Comparison of ENCODE assay signal across 13 cellular contexts in the genomic region with DNA sequence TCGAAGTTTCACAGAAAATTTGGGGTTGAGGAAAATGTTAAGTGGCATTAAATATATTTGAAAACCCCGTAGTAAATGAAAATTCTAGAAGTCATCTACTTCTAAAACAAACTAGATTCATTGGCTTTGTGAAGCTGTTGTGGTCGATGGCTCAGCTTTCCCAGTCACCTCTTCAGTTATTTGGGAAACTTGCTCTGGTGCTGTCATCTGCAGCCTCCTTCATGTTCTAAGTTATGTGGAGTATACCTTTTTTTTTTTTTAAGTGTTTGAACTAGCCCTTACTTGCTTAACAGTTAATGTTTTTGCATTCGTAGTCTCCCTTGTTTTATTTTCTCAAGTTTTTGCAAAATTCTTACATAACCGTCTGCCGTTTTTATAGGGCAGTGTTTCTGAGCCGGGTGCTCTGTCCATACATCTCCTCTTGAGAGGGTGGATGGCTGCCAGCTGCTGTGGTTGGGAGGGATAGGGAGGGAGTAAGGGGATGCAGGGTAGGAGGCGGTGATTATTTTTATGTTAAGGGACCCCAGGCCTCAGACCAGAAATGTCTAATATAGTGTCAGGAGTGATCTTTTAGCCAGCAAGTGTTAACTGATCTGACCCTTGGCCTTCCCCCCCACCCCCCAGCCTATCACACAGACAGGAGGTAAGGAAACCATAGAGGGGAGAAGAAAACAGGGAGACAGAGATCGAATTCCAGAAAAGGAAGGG. TPM values are rescaled to one million over a fixed set of nuclear protein-coding genes. Genes with fewer than 3 reads are reported as not detected.
DNase-seq lines count a peak whose midpoint lies in the region; ATAC-seq, FAIRE-seq and TF ChIP-seq lines count a peak whose summit lies in the region.
"Had no signal": no experiment of that assay in that cellular context is flagged by ENCODE, and none has a peak within 500 bp of the region (broad histone marks: within the 10 kb centered on the region; RNA-seq: fewer than 3 reads in every experiment).

No MANE protein-coding gene starts in this region.

- TF ChIP-seq RAD21 in HepG2 (CRISPR knock-in tag; IDR thresholded peaks at IDR 0.05), result no peak

- no peak for FAIRE-seq in HepG2 (lab: Jason Lieb, UNC)
- FAIRE-seq: islet of Langerhans had no signal

- TF ChIP-seq EP300 in HepG2 (IDR thresholded peaks at IDR 0.05; ENCODE audit: low read depth in 2 of 2, low read length in 2 of 2) (no peak), HepG2 (CRISPR knock-in tag; IDR thresholded peaks at IDR 0.05; ENCODE audit: borderline replicate concordance) (no peak)

- no peak overlapping the region for H3K4me3 ChIP-seq in HepG2 (replicated peaks in 1 of 3; ENCODE audit: insufficient read depth in 1 of 3, low read depth in 2 of 3, low read length in 3 of 3)
- no peak overlapping the region for H3K4me3 ChIP-seq in right lobe of liver
- H3K4me3 ChIP-seq: dorsolateral prefrontal cortex had no signal

- no peak for ATAC-seq in HepG2
- ATAC-seq in right lobe of liver, result no peak
- no peak for ATAC-seq in effector memory CD8-positive, alpha-beta T cell (replicated peaks)
- no peak for ATAC-seq in HG02678 (IDR thresholded peaks at IDR 0.05; ENCODE audit: unreplicated experiment)
- no peak for ATAC-seq in activated CD4-positive, CD25-positive, alpha-beta regulatory T cell treated with anti-CD3 and anti-CD28 coated beads, Interleukin-2, amount 50 U/mL, for 24 hours
- ATAC-seq: SK-N-SH treated with all-trans-retinoic acid at 6 μM for 48 hours had no signal

- POLR2A ChIA-PET in HepG2 (lab: Yijun Ruan, JAX), result interaction anchor here (1.0 kb wide), 1 partner anchor 32 kb away, joined by 3 read pairs; no protein-coding TSS in a partner anchor

- DNase-seq in HepG2 (ENCODE audit: low spot score) (no peak), right lobe of liver (no peak), nephron progenitor cell (no peak), ureter (ENCODE audit: low spot score) (no peak)
- no peak for DNase-seq in effector memory CD8-positive, alpha-beta T cell
- no peak for DNase-seq in stimulated activated CD4-positive, alpha-beta T cell treated with anti-CD3 and anti-CD28 coated beads, Interleukin-4, amount 100 ng/mL, for 24 hours
- DNase-seq: dorsolateral prefrontal cortex, foreskin fibroblast had no signal

- no peak overlapping the region for H3K27ac ChIP-seq in HepG2 (ENCODE audit: extremely low read length, insufficient read depth, low read length)
- H3K27ac ChIP-seq in right lobe of liver, result no peak overlapping the region

- peaks cover 79% of the 10 kb centered on the region for H3K4me1 ChIP-seq in HepG2 (ENCODE audit: insufficient read depth, low read length)
- peaks cover 0 to 45% (median 12%) of the 10 kb centered on the region in 4 donors for H3K4me1 ChIP-seq in right lobe of liver

- no peaks in the 10 kb centered on the region for H3K27me3 ChIP-seq in HepG2 (ENCODE audit: control insufficient read depth in 1 of 2, insufficient read depth in 2 of 2, low read length in 2 of 2)
- H3K27me3 ChIP-seq in right lobe of liver, result no peaks in the 10 kb centered on the region

- TF ChIP-seq POLR2A in HepG2 (IDR thresholded peaks at IDR 0.05; ENCODE audit: insufficient read depth in 1 of 2, low read depth in 2 of 2, low read length in 2 of 2) (no peak), right lobe of liver (IDR thresholded peaks at IDR 0.05) (no peak)

- H3K27me3 Mint-ChIP-seq in effector memory CD8-positive, alpha-beta T cell, result no peaks in the 10 kb centered on the region
- H3K27me3 Mint-ChIP-seq in nephron progenitor cell (ENCODE audit: low read depth, poor library complexity), result no peaks in the 10 kb centered on the region

- in situ Hi-C loops in HepG2 (cut with HindIII; ENCODE audit: extremely low pct_ligation_motif_present, low pct_unique_long_range_greater_than_20kb), result no loop called here

- H3K36me3 ChIP-seq in HepG2 (replicated peaks in 1 of 2; ENCODE audit: control insufficient read depth in 1 of 2, insufficient read depth in 2 of 2, low read length in 2 of 2) (peaks cover 2 to 6% of the 10 kb centered on the region in 2 experiments; a peak in 2 of 5 replicates), right lobe of liver (peaks cover 0 to 4% (median 0%) of the 10 kb centered on the region in 4 donors)

- peaks cover 6% of the 10 kb centered on the region for H3K36me3 Mint-ChIP-seq in effector memory CD8-positive, alpha-beta T cell (ENCODE audit: insufficient read depth)
- peaks cover 8% of the 10 kb centered on the region for H3K36me3 Mint-ChIP-seq in nephron progenitor cell (ENCODE audit: low read depth)

- BruUV-seq in HepG2 (replicated peaks; lab: Mats Ljungman, UMichigan), result no TSS peak

- intact Hi-C loops in HepG2 (cut with micrococcal nuclease; ENCODE audit: unreplicated experiment) (no loop called here), right lobe of liver (cut with DNase I) (no loop called here)

- H3K9me3 Mint-ChIP-seq in effector memory CD8-positive, alpha-beta T cell, result no peaks in the 10 kb centered on the region
- H3K9me3 Mint-ChIP-seq in nephron progenitor cell, result no peaks in the 10 kb centered on the region

- peaks cover 86% of the 10 kb centered on the region for H4K20me1 ChIP-seq in HepG2 (ENCODE audit: insufficient read depth, low read length)

- H3K9me3 ChIP-seq in HepG2 (ENCODE audit: low read length), result no peaks in the 10 kb centered on the region
- no peaks in the 10 kb centered on the region for H3K9me3 ChIP-seq in right lobe of liver

- WGBS in HepG2 (ENCODE audit: low lambda C conversion rate), result 77% methylated on average over 9 of the region's 9 CpGs
- 32% methylated on average over 8 of the region's 9 CpGs for WGBS in right lobe of liver (ENCODE audit: insufficient coverage, low coverage, low lambda C conversion rate, missing lambda C conversion rate)

- H3K27ac Mint-ChIP-seq in effector memory CD8-positive, alpha-beta T cell, result peak overlapping the region; percentile 20 to 71
- peak overlapping the region; percentile 77 for H3K27ac Mint-ChIP-seq in nephron progenitor cell

- H3K4me1 Mint-ChIP-seq in effector memory CD8-positive, alpha-beta T cell (ENCODE audit: low read depth in 2 of 2), result peaks cover 45 to 63% of the 10 kb centered on the region in 2 donors
- H3K4me1 Mint-ChIP-seq in nephron progenitor cell, result peaks cover 83% of the 10 kb centered on the region

- CTCF ChIA-PET in HepG2 (lab: Yijun Ruan, JAX; ENCODE audit: low intra/inter-chr PET ratio, low total read pairs), result no interaction called here

- no peak overlapping the region for H3K4me3 Mint-ChIP-seq in effector memory CD8-positive, alpha-beta T cell
- H3K4me3 Mint-ChIP-seq in nephron progenitor cell, result no peak overlapping the region

- H3K4me2 ChIP-seq in HepG2 (ENCODE audit: low read depth, low read length), result no peak overlapping the region

- no peak overlapping the region for H2AFZ ChIP-seq in HepG2 (ENCODE audit: low read length)

- H3K9ac ChIP-seq in HepG2 (ENCODE audit: insufficient read depth, low read depth, low read length), result no peak overlapping the region

- H3K79me2 ChIP-seq in HepG2 (ENCODE audit: insufficient read depth, low read length), result peaks cover 98% of the 10 kb centered on the region

- TF ChIP-seq CTCF in HepG2 (CRISPR knock-in tag; IDR thresholded peaks at IDR 0.05) (no peak), right lobe of liver (IDR thresholded peaks at IDR 0.05) (no peak), nephron progenitor cell (IDR thresholded peaks at IDR 0.05) (no peak)

TF ChIP-seq in HepG2, 621 proteins besides CTCF, POLR2A, EP300 and RAD21 (continues in another document):
- TF ChIP-seq, protein P1, sequence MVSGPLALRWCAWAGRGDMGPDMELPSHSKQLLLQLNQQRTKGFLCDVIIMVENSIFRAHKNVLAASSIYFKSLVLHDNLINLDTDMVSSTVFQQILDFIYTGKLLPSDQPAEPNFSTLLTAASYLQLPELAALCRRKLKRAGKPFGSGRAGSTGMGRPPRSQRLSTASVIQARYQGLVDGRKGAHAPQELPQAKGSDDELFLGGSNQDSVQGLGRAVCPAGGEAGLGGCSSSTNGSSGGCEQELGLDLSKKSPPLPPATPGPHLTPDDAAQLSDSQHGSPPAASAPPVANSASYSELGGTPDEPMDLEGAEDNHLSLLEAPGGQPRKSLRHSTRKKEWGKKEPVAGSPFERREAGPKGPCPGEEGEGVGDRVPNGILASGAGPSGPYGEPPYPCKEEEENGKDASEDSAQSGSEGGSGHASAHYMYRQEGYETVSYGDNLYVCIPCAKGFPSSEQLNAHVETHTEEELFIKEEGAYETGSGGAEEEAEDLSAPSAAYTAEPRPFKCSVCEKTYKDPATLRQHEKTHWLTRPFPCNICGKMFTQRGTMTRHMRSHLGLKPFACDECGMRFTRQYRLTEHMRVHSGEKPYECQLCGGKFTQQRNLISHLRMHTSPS (CRISPR knock-in tag; IDR thresholded peaks at IDR 0.05; ENCODE audit: low read depth), result no peak
- TF ChIP-seq KDM4B (CRISPR knock-in tag; IDR thresholded peaks at IDR 0.05) (no peak), NR2F6 (IDR thresholded peaks at IDR 0.05) (peak; percentile 56), NR2F6 (CRISPR knock-in tag; IDR thresholded peaks at IDR 0.05) (no peak)

RNA-seq across cellular contexts. Expression of a gene that starts 7.1 kb away (rescaled TPM):
- total RNA-seq in HepG2 (2016; rRNA removed; fragmentation: Illumina TruSeq; extraction: Trizol) (23.2 and 23.4 TPM in 2 replicates), right lobe of liver (10 to 100 TPM; 28.7 to 46.3 (median 39.6) TPM), ureter (74.6 TPM)
- 62.4 and 75.9 TPM in 2 replicates for total RNA-seq in HepG2 (2016; cell fraction: cytosol; rRNA removed; fragmentation: Illumina TruSeq; extraction: Trizol; ENCODE audit: low read depth)
- total RNA-seq in HepG2 (2016; cell fraction: insoluble cytoplasmic fraction; rRNA removed; fragmentation: Illumina TruSeq; extraction: Trizol), result 21.2 and 23.3 TPM in 2 replicates
- total RNA-seq in HepG2 (2016; cell fraction: membrane; rRNA removed; fragmentation: Illumina TruSeq; extraction: Trizol), result 33.9 and 40.6 TPM in 2 replicates
- 50.2 and 60.1 TPM in 2 replicates for total RNA-seq in HepG2 (2016; cell fraction: nucleus; rRNA removed; fragmentation: Illumina TruSeq; extraction: Trizol)
- polyA plus RNA-seq in HepG2 (2011; rRNA removed), result 6.1 and 6.2 TPM in 2 replicates
- polyA plus RNA-seq in HepG2 (2011; cell fraction: cytosol; rRNA removed), result 3.7 and 4.4 TPM in 2 replicates
- 24.2 and 27.1 TPM in 2 replicates for polyA plus RNA-seq in HepG2 (2011; cell fraction: nucleus; rRNA removed)
- polyA plus RNA-seq in HepG2 (2012), result 19.5 and 19.9 TPM in 2 replicates
- polyA plus RNA-seq in HepG2 (2016; cell fraction: cytosol; fragmentation: Illumina TruSeq; extraction: Trizol; ENCODE audit: low read depth), result 0.71 and 1.1 TPM in 2 replicates
- 12.3 and 15.5 TPM in 2 replicates for polyA plus RNA-seq in HepG2 (2016; cell fraction: insoluble cytoplasmic fraction; fragmentation: Illumina TruSeq; extraction: Trizol; ENCODE audit: low read depth)
- 1.6 and 2.2 TPM in 2 replicates for polyA plus RNA-seq in HepG2 (2016; cell fraction: membrane; fragmentation: Illumina TruSeq; extraction: Trizol; ENCODE audit: low read depth)
- 45.7 and 47.4 TPM in 2 replicates for polyA plus RNA-seq in HepG2 (2016; cell fraction: nucleus; fragmentation: Illumina TruSeq; extraction: Trizol; ENCODE audit: insufficient read depth, low read depth)
- polyA minus RNA-seq in HepG2 (2011; rRNA and poly(A)+ RNA removed; ENCODE audit: low replicate concordance), result 33.6 and 65.0 TPM in 2 replicates
- polyA minus RNA-seq in HepG2 (2011; cell fraction: cytosol; rRNA and poly(A)+ RNA removed), result 27.1 and 37.4 TPM in 2 replicates
- polyA minus RNA-seq in HepG2 (2011; cell fraction: nucleus; rRNA and poly(A)+ RNA removed), result 65.6 and 67.6 TPM in 2 replicates
- polyA plus RNA-seq: neural cell had no signal
